Comparison of ENCODE assay signal across 9 cellular contexts in genomic region chr17:7651097-7651958, GRCh38. TPM values are rescaled to one million over a fixed set of nuclear protein-coding genes. Genes with fewer than 3 reads are reported as not detected.
DNase-seq lines count a peak whose midpoint lies in the region; ATAC-seq and TF ChIP-seq lines count a peak whose summit lies in the region.
"Had no signal": no experiment of that assay in that cellular context is flagged by ENCODE, and none has a peak within 500 bp of the region (broad histone marks: within the 10 kb centered on the region; RNA-seq: fewer than 3 reads in every experiment).

No MANE protein-coding gene starts in this region.

- peak; percentile 22 for TF ChIP-seq CTCF in type B pancreatic cell (conservative IDR thresholded peaks at IDR 0.05)

- peaks cover 15% of the 10 kb centered on the region for H3K4me1 Mint-ChIP-seq in activated T-cell treated with anti-CD3 and anti-CD28 coated beads, Interleukin-2, amount 50 U/mL, for 24 hours (ENCODE audit: low read depth)
- peaks cover 25% of the 10 kb centered on the region for H3K4me1 Mint-ChIP-seq in memory B cell
- peaks cover 23% of the 10 kb centered on the region for H3K4me1 Mint-ChIP-seq in type B pancreatic cell (ENCODE audit: unreplicated experiment)

- no peak for ATAC-seq in memory B cell (ENCODE audit: low read depth)
- no peak for ATAC-seq in HG03571 (IDR thresholded peaks at IDR 0.05; ENCODE audit: unreplicated experiment)
- no peak for ATAC-seq in GM21367 (IDR thresholded peaks at IDR 0.05; ENCODE audit: unreplicated experiment)

- H3K27ac ChIP-seq in caudate nucleus (ENCODE audit: low read depth, low read length): peak overlapping the region; percentile 85

- peaks cover 43% of the 10 kb centered on the region for H3K27me3 Mint-ChIP-seq in activated T-cell treated with anti-CD3 and anti-CD28 coated beads, Interleukin-2, amount 50 U/mL, for 24 hours
- H3K27me3 Mint-ChIP-seq in memory B cell (peaks cover 24% of the 10 kb centered on the region), type B pancreatic cell (peaks cover 63% of the 10 kb centered on the region)

- H3K36me3 Mint-ChIP-seq in activated T-cell treated with anti-CD3 and anti-CD28 coated beads, Interleukin-2, amount 50 U/mL, for 24 hours (ENCODE audit: low read depth): no peaks in the 10 kb centered on the region
- H3K36me3 Mint-ChIP-seq in memory B cell: no peaks in the 10 kb centered on the region
- peaks cover 3% of the 10 kb centered on the region for H3K36me3 Mint-ChIP-seq in type B pancreatic cell

- H3K27ac Mint-ChIP-seq in activated T-cell treated with anti-CD3 and anti-CD28 coated beads, Interleukin-2, amount 50 U/mL, for 24 hours: no peak overlapping the region
- H3K27ac Mint-ChIP-seq in memory B cell (no peak overlapping the region), type B pancreatic cell (no peak overlapping the region)

- peak; percentile 35 for DNase-seq in activated T-cell treated with anti-CD3 and anti-CD28 coated beads, Interleukin-2, amount 50 U/mL, for 24 hours
- no peak for DNase-seq in activated T-cell treated with anti-CD3 and anti-CD28 coated beads, Interleukin-2, amount 50 U/mL, for 48 hours
- DNase-seq in caudate nucleus (lab: John Stamatoyannopoulos, UW): peak in 11 of 61 donors; percentile 11 to 54 (median 30)
- no peak for DNase-seq in memory B cell (ENCODE audit: low spot score in 2 of 2)
- DNase-seq in type B pancreatic cell (ENCODE audit: extremely low spot score, unreplicated experiment): no peak
- DNase-seq in HuH-7.5 (ENCODE audit: low spot score): no peak

- peak overlapping the region; percentile 70 for H3K4me3 Mint-ChIP-seq in activated T-cell treated with anti-CD3 and anti-CD28 coated beads, Interleukin-2, amount 50 U/mL, for 24 hours
- H3K4me3 Mint-ChIP-seq in memory B cell: peak overlapping the region; percentile 80
- H3K4me3 Mint-ChIP-seq in type B pancreatic cell: peak overlapping the region; percentile 86

- no peaks in the 10 kb centered on the region for H3K9me3 Mint-ChIP-seq in activated T-cell treated with anti-CD3 and anti-CD28 coated beads, Interleukin-2, amount 50 U/mL, for 24 hours
- peaks cover 2% of the 10 kb centered on the region for H3K9me3 Mint-ChIP-seq in memory B cell
- no peaks in the 10 kb centered on the region for H3K9me3 Mint-ChIP-seq in type B pancreatic cell

RNA-seq across cellular contexts. Expression of gene ATP1B2, which starts 0.6 kb away (rescaled TPM):
- total RNA-seq in type B pancreatic cell (ENCODE audit: low replicate concordance): 1.9 and 4.8 TPM in 2 replicates
- total RNA-seq: RPMI7951 had no signal

RNA-seq across cellular contexts. Expression of gene SHBG, which starts 21.4 kb away (rescaled TPM):
- total RNA-seq in type B pancreatic cell (ENCODE audit: low replicate concordance): 2.0 and 3.0 TPM in 2 replicates
- total RNA-seq: RPMI7951 had no signal

RNA-seq across cellular contexts. Expression of gene SAT2, which starts 23.7 kb away (rescaled TPM):
- total RNA-seq in type B pancreatic cell (ENCODE audit: low replicate concordance): 94.1 and 104 TPM in 2 replicates

RNA-seq across cellular contexts. Expression of gene TP53, which starts 36.0 kb away (rescaled TPM):
- 80.7 and 123 TPM in 2 replicates for total RNA-seq in type B pancreatic cell (ENCODE audit: low replicate concordance)

RNA-seq across cellular contexts. Expression of gene FXR2, which starts 36.6 kb away (rescaled TPM):
- 37.1 and 44.2 TPM in 2 replicates for total RNA-seq in type B pancreatic cell (ENCODE audit: low replicate concordance)
